Comparison of ENCODE assay signal across 14 cellular contexts in the genomic region with DNA sequence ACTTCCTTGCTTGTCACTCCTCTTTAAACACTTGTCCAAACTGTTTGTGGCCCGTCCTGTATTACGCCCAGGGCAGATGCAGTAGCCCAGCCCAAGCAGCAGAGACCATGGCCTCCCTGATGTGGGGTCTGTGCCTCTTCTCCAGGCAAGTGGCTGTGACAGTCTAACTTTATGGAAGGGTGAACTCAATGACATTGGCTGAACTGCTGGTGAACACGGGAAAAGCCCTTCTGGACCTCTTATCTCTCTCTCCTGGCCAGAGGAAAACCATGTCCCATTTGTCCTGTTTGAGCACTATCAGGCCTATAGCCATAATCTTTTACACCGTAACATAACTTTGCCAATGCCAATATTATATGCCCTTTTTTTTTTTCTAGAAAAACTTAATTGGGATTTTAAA.
DNase-seq lines count a peak whose midpoint lies in the region; ATAC-seq, FAIRE-seq and TF ChIP-seq lines count a peak whose summit lies in the region.
"Had no signal": no experiment of that assay in that cellular context is flagged by ENCODE, and none has a peak within 500 bp of the region (broad histone marks: within the 10 kb centered on the region; RNA-seq: fewer than 3 reads in every experiment).

No MANE protein-coding gene starts in this region.

- WGBS in HepG2 (ENCODE audit: low lambda C conversion rate) = 80% methylated on average over 4 of the region's 4 CpGs

- H3K27ac ChIP-seq in breast epithelium = peak overlapping the region; percentile 34 to 39
- no peak overlapping the region for H3K27ac ChIP-seq in HepG2 (ENCODE audit: extremely low read length, insufficient read depth, low read length)

- TF ChIP-seq EP300 in HepG2 (IDR thresholded peaks at IDR 0.05; ENCODE audit: low read depth in 2 of 2, low read length in 2 of 2) (no peak), HepG2 (CRISPR knock-in tag; IDR thresholded peaks at IDR 0.05; ENCODE audit: borderline replicate concordance) (no peak)

- H3K36me3 ChIP-seq in breast epithelium = no peaks in the 10 kb centered on the region
- peaks cover 8 to 21% of the 10 kb centered on the region in 2 experiments; a peak in 3 of 5 replicates for H3K36me3 ChIP-seq in HepG2 (replicated peaks in 1 of 2; ENCODE audit: control insufficient read depth in 1 of 2, insufficient read depth in 2 of 2, low read length in 2 of 2)

- intact Hi-C loops in breast epithelium (cut with DNase I; ENCODE audit: low total_unique reads) (no loop called here), MCF 10A (cut with micrococcal nuclease) (no loop called here), HepG2 (cut with micrococcal nuclease; ENCODE audit: unreplicated experiment) (no loop called here)

- POLR2A ChIA-PET in MCF 10A (lab: Yijun Ruan, JAX) (no interaction called here), WTC11 (lab: Charles Lee) (no interaction called here), HepG2 (lab: Yijun Ruan, JAX) (interaction anchor here (4.1 kb wide), 1 partner anchor 13 kb away, joined by 37 read pairs; no protein-coding TSS in a partner anchor)

- no peak overlapping the region for H3K4me3 Mint-ChIP-seq in MCF 10A (ENCODE audit: unreplicated experiment)
- H3K4me3 Mint-ChIP-seq in WTC11 = no peak overlapping the region
- H3K4me3 Mint-ChIP-seq in stimulated activated naive B cell treated with anti-CD40 and anti-IgM and Interleukin-4, amounts not matched to agents 10 μg/mL and 1 μg/mL and 100 μg/mL, for 72 hours = no peak overlapping the region

- CTCF ChIA-PET in MCF 10A (lab: Yijun Ruan, JAX) = no interaction called here
- CTCF ChIA-PET in WTC11 (lab: Charles Lee) = no interaction called here
- CTCF ChIA-PET in HepG2 (lab: Yijun Ruan, JAX; ENCODE audit: low intra/inter-chr PET ratio, low total read pairs) = no interaction called here

- H3K27ac Mint-ChIP-seq in MCF 10A (ENCODE audit: low read depth, unreplicated experiment) (no peak overlapping the region), WTC11 (peak overlapping the region; percentile 71; the same call in 1 of the 2 replicates)
- H3K27ac Mint-ChIP-seq in stimulated activated naive B cell treated with anti-CD40 and anti-IgM and Interleukin-4, amounts not matched to agents 10 μg/mL and 1 μg/mL and 100 μg/mL, for 72 hours = peak overlapping the region; percentile 16

- peaks cover 29% of the 10 kb centered on the region for H3K4me1 Mint-ChIP-seq in MCF 10A (ENCODE audit: insufficient read depth, unreplicated experiment)
- peaks cover 66% of the 10 kb centered on the region for H3K4me1 Mint-ChIP-seq in WTC11
- H3K4me1 Mint-ChIP-seq in stimulated activated naive B cell treated with anti-CD40 and anti-IgM and Interleukin-4, amounts not matched to agents 10 μg/mL and 1 μg/mL and 100 μg/mL, for 72 hours = peaks cover 60 to 94% of the 10 kb centered on the region in 2 donors

- peaks cover 85% of the 10 kb centered on the region for H4K20me1 ChIP-seq in HepG2 (ENCODE audit: insufficient read depth, low read length)

- no peaks in the 10 kb centered on the region for H3K9me3 ChIP-seq in breast epithelium
- H3K9me3 ChIP-seq in HepG2 (ENCODE audit: low read length) = no peaks in the 10 kb centered on the region

- no peak for TF ChIP-seq RAD21 in HepG2 (CRISPR knock-in tag; IDR thresholded peaks at IDR 0.05)

- FAIRE-seq in HepG2 (lab: Jason Lieb, UNC) = no peak

- H3K9ac ChIP-seq in HepG2 (ENCODE audit: insufficient read depth, low read depth, low read length) = no peak overlapping the region

- H3K9me3 Mint-ChIP-seq in MCF 10A (ENCODE audit: unreplicated experiment) = no peaks in the 10 kb centered on the region
- no peaks in the 10 kb centered on the region for H3K9me3 Mint-ChIP-seq in WTC11
- no peaks in the 10 kb centered on the region for H3K9me3 Mint-ChIP-seq in stimulated activated naive B cell treated with anti-CD40 and anti-IgM and Interleukin-4, amounts not matched to agents 10 μg/mL and 1 μg/mL and 100 μg/mL, for 72 hours

- TF ChIP-seq POLR2A in breast epithelium (IDR thresholded peaks at IDR 0.05) (no peak), HepG2 (IDR thresholded peaks at IDR 0.05; ENCODE audit: insufficient read depth in 1 of 2, low read depth in 2 of 2, low read length in 2 of 2) (no peak)

- TF ChIP-seq CTCF in breast epithelium (IDR thresholded peaks at IDR 0.05) = no peak
- TF ChIP-seq CTCF in MCF 10A (IDR thresholded peaks at IDR 0.05; ENCODE audit: unreplicated experiment) = no peak
- TF ChIP-seq CTCF in WTC11 (IDR thresholded peaks at IDR 0.05) = no peak
- TF ChIP-seq CTCF in HepG2 (CRISPR knock-in tag; IDR thresholded peaks at IDR 0.05) = no peak

- DNase-seq in breast epithelium (ENCODE audit: low spot score in 2 of 2) (no peak), MCF 10A (ENCODE audit: unreplicated experiment) (no peak), WTC11 (ENCODE audit: low spot score) (no peak), HepG2 (ENCODE audit: low spot score) (no peak), SHP77 (lab: John Stamatoyannopoulos, UW) (no peak)
- no peak for DNase-seq in stimulated activated naive B cell treated with anti-CD40 and anti-IgM and Interleukin-4, amounts not matched to agents 10 μg/mL and 1 μg/mL and 100 μg/mL, for 72 hours
- DNase-seq: amygdala; dorsolateral prefrontal cortex; mesendoderm; NCI-H2081; stimulated activated CD4-positive, alpha-beta T cell treated with anti-CD3 and anti-CD28 coated beads, Interleukin-4, amount 100 ng/mL, for 24 hours; stimulated activated naive CD8-positive, alpha-beta T cell treated with anti-CD3 and anti-CD28 coated beads, Interleukin-15, Interleukin-2, amounts not matched to agents 100 U/mL and 50 U/mL, for 24 hours had no signal

- H3K27me3 ChIP-seq in breast epithelium (no peaks in the 10 kb centered on the region), HepG2 (ENCODE audit: control insufficient read depth in 1 of 2, insufficient read depth in 2 of 2, low read length in 2 of 2) (no peaks in the 10 kb centered on the region)
- H3K27me3 ChIP-seq: dorsolateral prefrontal cortex had no signal

- H3K4me1 ChIP-seq in breast epithelium (peaks cover 0 to 14% of the 10 kb centered on the region in 2 donors), HepG2 (ENCODE audit: insufficient read depth, low read length) (peaks cover 68% of the 10 kb centered on the region)

- H3K4me3 ChIP-seq in breast epithelium (no peak overlapping the region), HepG2 (replicated peaks in 1 of 3; ENCODE audit: insufficient read depth in 1 of 3, low read depth in 2 of 3, low read length in 3 of 3) (no peak overlapping the region)
- H3K4me3 ChIP-seq: dorsolateral prefrontal cortex had no signal

- H3K4me2 ChIP-seq in HepG2 (ENCODE audit: low read depth, low read length) = 0 out of 2 replicates have a peak overlapping the region, but pooled peaks have one; percentile 0

- in situ Hi-C loops in HepG2 (cut with HindIII; ENCODE audit: extremely low pct_ligation_motif_present, low pct_unique_long_range_greater_than_20kb) = loop anchor here (5.0 kb wide), 1 partner anchor 71 kb away; no protein-coding TSS in a partner anchor

- H2AFZ ChIP-seq in HepG2 (ENCODE audit: low read length) = no peak overlapping the region

- H3K79me2 ChIP-seq in HepG2 (ENCODE audit: insufficient read depth, low read length) = peaks cover 84% of the 10 kb centered on the region

- no peak for ATAC-seq in WTC11
- ATAC-seq in HepG2 = no peak
- no peak for ATAC-seq in stimulated activated naive B cell treated with anti-CD40 and anti-IgM and Interleukin-4, amounts not matched to agents 10 μg/mL and 1 μg/mL and 100 μg/mL, for 72 hours (replicated peaks)
- no peak for ATAC-seq in HG03354 (IDR thresholded peaks at IDR 0.05; ENCODE audit: poor library complexity, severe bottlenecking, unreplicated experiment)
- ATAC-seq in SK-N-SH treated with all-trans-retinoic acid at 6 μM for 48 hours = no peak

- H3K36me3 Mint-ChIP-seq in MCF 10A (ENCODE audit: insufficient read depth, unreplicated experiment) (peaks cover 6% of the 10 kb centered on the region), WTC11 (no peaks in the 10 kb centered on the region)
- H3K36me3 Mint-ChIP-seq in stimulated activated naive B cell treated with anti-CD40 and anti-IgM and Interleukin-4, amounts not matched to agents 10 μg/mL and 1 μg/mL and 100 μg/mL, for 72 hours = peaks cover 7 to 14% of the 10 kb centered on the region in 2 donors

- H3K27me3 Mint-ChIP-seq in MCF 10A (ENCODE audit: insufficient read depth, unreplicated experiment) (no peaks in the 10 kb centered on the region), WTC11 (ENCODE audit: low read depth) (no peaks in the 10 kb centered on the region)
- no peaks in the 10 kb centered on the region for H3K27me3 Mint-ChIP-seq in stimulated activated naive B cell treated with anti-CD40 and anti-IgM and Interleukin-4, amounts not matched to agents 10 μg/mL and 1 μg/mL and 100 μg/mL, for 72 hours

- BruUV-seq in MCF 10A (replicated peaks; lab: Mats Ljungman, UMichigan) = no TSS peak
- BruUV-seq in HepG2 (replicated peaks; lab: Mats Ljungman, UMichigan) = no TSS peak

TF ChIP-seq in HepG2, 621 proteins besides CTCF, POLR2A, EP300 and RAD21:
- no peak for TF ChIP-seq MZF1 (CRISPR knock-in tag; IDR thresholded peaks at IDR 0.05; ENCODE audit: borderline replicate concordance)

TF ChIP-seq in SK-N-SH treated with all-trans-retinoic acid at 6 μM for 48 hours, 23 proteins besides CTCF, POLR2A, EP300 and RAD21:
- TF ChIP-seq ARNTL (CRISPR knock-in tag; IDR thresholded peaks at IDR 0.05; ENCODE audit: borderline replicate concordance, low read depth) = no peak
- no peak for TF ChIP-seq RARB (CRISPR knock-in tag; IDR thresholded peaks at IDR 0.05)
- TF ChIP-seq ZNF565 (CRISPR knock-in tag; conservative IDR thresholded peaks at IDR 0.05; ENCODE audit: low read depth) = no peak
- TF ChIP-seq, protein P1, sequence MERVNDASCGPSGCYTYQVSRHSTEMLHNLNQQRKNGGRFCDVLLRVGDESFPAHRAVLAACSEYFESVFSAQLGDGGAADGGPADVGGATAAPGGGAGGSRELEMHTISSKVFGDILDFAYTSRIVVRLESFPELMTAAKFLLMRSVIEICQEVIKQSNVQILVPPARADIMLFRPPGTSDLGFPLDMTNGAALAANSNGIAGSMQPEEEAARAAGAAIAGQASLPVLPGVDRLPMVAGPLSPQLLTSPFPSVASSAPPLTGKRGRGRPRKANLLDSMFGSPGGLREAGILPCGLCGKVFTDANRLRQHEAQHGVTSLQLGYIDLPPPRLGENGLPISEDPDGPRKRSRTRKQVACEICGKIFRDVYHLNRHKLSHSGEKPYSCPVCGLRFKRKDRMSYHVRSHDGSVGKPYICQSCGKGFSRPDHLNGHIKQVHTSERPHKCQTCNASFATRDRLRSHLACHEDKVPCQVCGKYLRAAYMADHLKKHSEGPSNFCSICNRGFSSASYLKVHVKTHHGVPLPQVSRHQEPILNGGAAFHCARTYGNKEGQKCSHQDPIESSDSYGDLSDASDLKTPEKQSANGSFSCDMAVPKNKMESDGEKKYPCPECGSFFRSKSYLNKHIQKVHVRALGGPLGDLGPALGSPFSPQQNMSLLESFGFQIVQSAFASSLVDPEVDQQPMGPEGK (CRISPR knock-in tag; IDR thresholded peaks at IDR 0.05; ENCODE audit: borderline replicate concordance) = no peak
